In the genomic region with DNA sequence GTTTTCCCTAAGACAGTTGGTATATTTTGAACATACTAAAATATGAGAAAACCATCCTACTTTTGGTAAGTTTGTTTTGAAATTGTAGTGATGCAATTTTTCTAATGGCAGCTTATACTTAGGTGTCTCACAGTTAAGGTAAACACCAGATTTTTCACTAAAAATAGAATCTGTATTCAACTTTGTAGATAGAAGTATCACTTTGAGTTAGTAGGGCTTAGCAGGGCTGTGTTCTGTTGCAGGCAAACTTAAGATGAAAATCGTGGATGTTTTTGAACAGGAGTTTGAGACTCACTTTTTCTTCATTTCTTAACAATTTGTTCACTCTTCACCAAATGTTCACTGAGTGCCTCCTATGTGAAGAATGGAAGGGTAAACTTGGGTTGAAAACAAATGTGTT, we compare ENCODE assay signal across 1 cellular context.
TF ChIP-seq lines count a peak whose summit lies in the region.

No MANE protein-coding gene starts in this region.

TF ChIP-seq in HepG2, 621 proteins besides CTCF, POLR2A, EP300 and RAD21 (continued from another document):
- TF ChIP-seq, protein P1, sequence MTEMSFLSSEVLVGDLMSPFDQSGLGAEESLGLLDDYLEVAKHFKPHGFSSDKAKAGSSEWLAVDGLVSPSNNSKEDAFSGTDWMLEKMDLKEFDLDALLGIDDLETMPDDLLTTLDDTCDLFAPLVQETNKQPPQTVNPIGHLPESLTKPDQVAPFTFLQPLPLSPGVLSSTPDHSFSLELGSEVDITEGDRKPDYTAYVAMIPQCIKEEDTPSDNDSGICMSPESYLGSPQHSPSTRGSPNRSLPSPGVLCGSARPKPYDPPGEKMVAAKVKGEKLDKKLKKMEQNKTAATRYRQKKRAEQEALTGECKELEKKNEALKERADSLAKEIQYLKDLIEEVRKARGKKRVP (CRISPR knock-in tag; IDR thresholded peaks at IDR 0.05): no peak
- TF ChIP-seq MTA3 (CRISPR knock-in tag; IDR thresholded peaks at IDR 0.05): no peak
- TF ChIP-seq SIX1 (CRISPR knock-in tag; IDR thresholded peaks at IDR 0.05; ENCODE audit: borderline replicate concordance): no peak
- TF ChIP-seq ZNF451 (CRISPR knock-in tag; IDR thresholded peaks at IDR 0.05): no peak
- TF ChIP-seq PTBP1 (IDR thresholded peaks at IDR 0.05; ENCODE audit: low read depth, low read length, poor library complexity, severe bottlenecking): no peak
- no peak for TF ChIP-seq XBP1 (CRISPR knock-in tag; IDR thresholded peaks at IDR 0.05)
- TF ChIP-seq SMAD3 (CRISPR knock-in tag; IDR thresholded peaks at IDR 0.05): 0 out of 2 replicates have a peak, but pooled peaks have one; percentile 11
- TF ChIP-seq, protein P2, sequence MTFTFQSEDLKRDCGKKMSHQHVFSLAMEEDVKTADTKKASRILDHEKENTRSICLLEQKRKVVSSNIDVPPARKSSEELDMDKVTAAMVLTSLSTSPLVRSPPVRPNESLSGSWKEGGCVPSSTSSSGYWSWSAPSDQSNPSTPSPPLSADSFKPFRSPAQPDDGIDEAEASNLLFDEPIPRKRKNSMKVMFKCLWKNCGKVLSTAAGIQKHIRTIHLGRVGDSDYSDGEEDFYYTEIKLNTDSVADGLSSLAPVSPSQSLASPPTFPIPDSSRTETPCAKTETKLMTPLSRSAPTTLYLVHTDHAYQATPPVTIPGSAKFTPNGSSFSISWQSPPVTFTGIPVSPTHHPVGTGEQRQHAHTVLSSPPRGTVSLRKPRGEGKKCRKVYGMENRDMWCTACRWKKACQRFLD (CRISPR knock-in tag; IDR thresholded peaks at IDR 0.05; ENCODE audit: borderline replicate concordance): no peak
- TF ChIP-seq ZNF296 (CRISPR knock-in tag; conservative IDR thresholded peaks at IDR 0.05): no peak
- TF ChIP-seq ZNF766 (CRISPR knock-in tag; IDR thresholded peaks at IDR 0.05; ENCODE audit: borderline replicate concordance): no peak
- no peak for TF ChIP-seq KAT7 (CRISPR knock-in tag; IDR thresholded peaks at IDR 0.05; ENCODE audit: borderline replicate concordance)
- no peak for TF ChIP-seq TEAD3 (CRISPR knock-in tag; optimal IDR thresholded peaks at IDR 0.05; ENCODE audit: borderline replicate concordance)
- TF ChIP-seq ZNF331 (CRISPR knock-in tag; IDR thresholded peaks at IDR 0.05): 0 out of 2 replicates have a peak, but pooled peaks have one; percentile 36
- TF ChIP-seq ZNF468 (CRISPR knock-in tag; IDR thresholded peaks at IDR 0.05): no peak
- no peak for TF ChIP-seq KLF11 (CRISPR knock-in tag; IDR thresholded peaks at IDR 0.05)
- TF ChIP-seq ZNF724P (CRISPR knock-in tag; IDR thresholded peaks at IDR 0.05; ENCODE audit: borderline replicate concordance): no peak
- TF ChIP-seq, protein P3, sequence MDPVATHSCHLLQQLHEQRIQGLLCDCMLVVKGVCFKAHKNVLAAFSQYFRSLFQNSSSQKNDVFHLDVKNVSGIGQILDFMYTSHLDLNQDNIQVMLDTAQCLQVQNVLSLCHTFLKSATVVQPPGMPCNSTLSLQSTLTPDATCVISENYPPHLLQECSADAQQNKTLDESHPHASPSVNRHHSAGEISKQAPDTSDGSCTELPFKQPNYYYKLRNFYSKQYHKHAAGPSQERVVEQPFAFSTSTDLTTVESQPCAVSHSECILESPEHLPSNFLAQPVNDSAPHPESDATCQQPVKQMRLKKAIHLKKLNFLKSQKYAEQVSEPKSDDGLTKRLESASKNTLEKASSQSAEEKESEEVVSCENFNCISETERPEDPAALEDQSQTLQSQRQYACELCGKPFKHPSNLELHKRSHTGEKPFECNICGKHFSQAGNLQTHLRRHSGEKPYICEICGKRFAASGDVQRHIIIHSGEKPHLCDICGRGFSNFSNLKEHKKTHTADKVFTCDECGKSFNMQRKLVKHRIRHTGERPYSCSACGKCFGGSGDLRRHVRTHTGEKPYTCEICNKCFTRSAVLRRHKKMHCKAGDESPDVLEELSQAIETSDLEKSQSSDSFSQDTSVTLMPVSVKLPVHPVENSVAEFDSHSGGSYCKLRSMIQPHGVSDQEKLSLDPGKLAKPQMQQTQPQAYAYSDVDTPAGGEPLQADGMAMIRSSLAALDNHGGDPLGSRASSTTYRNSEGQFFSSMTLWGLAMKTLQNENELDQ (CRISPR knock-in tag; IDR thresholded peaks at IDR 0.05; ENCODE audit: borderline replicate concordance): no peak
- no peak for TF ChIP-seq MAZ (IDR thresholded peaks at IDR 0.05; ENCODE audit: borderline replicate concordance, low read depth, low read length)
- 0 out of 2 replicates have a peak, but pooled peaks have one; percentile 3 for TF ChIP-seq MAZ (CRISPR knock-in tag; IDR thresholded peaks at IDR 0.05; ENCODE audit: low read depth)
- no peak for TF ChIP-seq TP53 (CRISPR knock-in tag; conservative IDR thresholded peaks at IDR 0.05)
- 0 out of 2 replicates have a peak, but pooled peaks have one; percentile 4 for TF ChIP-seq CEBPG (CRISPR knock-in tag; IDR thresholded peaks at IDR 0.05)
- TF ChIP-seq ZNF761 (CRISPR knock-in tag; conservative IDR thresholded peaks at IDR 0.05): peak; percentile 55; the same call in 1 of the 2 replicates
- no peak for TF ChIP-seq ZSCAN22 (CRISPR knock-in tag; IDR thresholded peaks at IDR 0.05)
